ENCODE assay signal across 1 cellular context in the genomic region with DNA sequence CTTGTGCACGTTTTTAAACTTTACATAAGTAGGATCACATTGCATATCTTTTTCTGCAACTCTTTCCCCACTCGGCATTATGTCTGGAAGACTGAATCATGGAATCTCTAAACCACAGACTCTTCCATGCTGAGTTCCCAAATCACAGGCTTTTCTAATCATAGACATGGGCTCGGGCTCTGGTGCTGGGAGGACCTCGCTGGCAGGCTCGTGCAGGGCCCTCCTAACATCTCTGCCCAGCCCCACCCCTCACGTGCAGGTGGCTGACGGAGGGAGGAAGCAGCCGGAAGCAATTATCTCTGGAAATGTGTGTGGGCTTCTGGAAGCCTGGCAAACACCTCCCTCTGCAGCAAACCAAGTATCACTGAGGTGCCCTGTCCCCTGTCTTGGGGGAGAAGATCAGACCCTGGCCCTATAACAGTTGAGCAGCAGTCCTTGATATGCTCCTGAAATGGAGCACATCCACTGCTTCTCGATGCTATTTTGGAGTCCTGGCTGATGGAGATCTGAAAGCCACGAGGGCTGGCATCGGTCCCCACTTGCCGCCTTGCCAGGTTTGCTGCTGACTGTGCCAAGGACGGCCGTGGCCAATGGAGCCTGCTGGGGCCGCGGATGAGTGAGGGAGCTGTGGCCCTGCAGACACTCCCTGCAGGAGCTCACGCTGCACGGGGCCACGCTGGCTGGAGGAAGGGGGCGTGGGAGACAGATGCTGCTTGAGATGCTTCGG.
TF ChIP-seq lines count a peak whose summit lies in the region.

No MANE protein-coding gene starts in this region.

TF ChIP-seq in K562, 482 proteins besides CTCF, POLR2A, EP300 and RAD21:
- TF ChIP-seq SIN3A (IDR thresholded peaks at IDR 0.05; ENCODE audit: borderline replicate concordance in 2 of 2, control insufficient read depth in 1 of 2, low read depth in 2 of 2, low read length in 2 of 2) (no peak), EP400 (IDR thresholded peaks at IDR 0.05) (no peak), NFXL1 (CRISPR knock-in tag; IDR thresholded peaks at IDR 0.05) (no peak), FUS (optimal IDR thresholded peaks at IDR 0.05; ENCODE audit: low read depth, low read length) (no peak), THRA (IDR thresholded peaks at IDR 0.05) (no peak), BHLHE40 (IDR thresholded peaks at IDR 0.05; ENCODE audit: low read length) (peak; percentile 87), TAF9B (IDR thresholded peaks at IDR 0.05; ENCODE audit: partially characterized antibody) (no peak), SAP30 (IDR thresholded peaks at IDR 0.05; ENCODE audit: borderline replicate concordance, insufficient read depth, low read depth, low read length, poor library complexity, severe bottlenecking) (no peak), ETV1 (tag; conservative IDR thresholded peaks at IDR 0.05; ENCODE audit: low read depth) (peak; percentile 40), DIDO1 (tag; IDR thresholded peaks at IDR 0.05; ENCODE audit: low read depth) (no peak), NR2C1 (IDR thresholded peaks at IDR 0.05) (no peak), NR2C1 (tag; IDR thresholded peaks at IDR 0.05) (no peak), CXXC5 (CRISPR knock-in tag; IDR thresholded peaks at IDR 0.05) (0 out of 2 replicates have a peak, but pooled peaks have one; percentile 16), TOE1 (IDR thresholded peaks at IDR 0.05; ENCODE audit: borderline replicate concordance) (no peak), TOE1 (CRISPR knock-in tag; IDR thresholded peaks at IDR 0.05; ENCODE audit: borderline replicate concordance, low read depth) (no peak)
- TF ChIP-seq, protein P1, sequence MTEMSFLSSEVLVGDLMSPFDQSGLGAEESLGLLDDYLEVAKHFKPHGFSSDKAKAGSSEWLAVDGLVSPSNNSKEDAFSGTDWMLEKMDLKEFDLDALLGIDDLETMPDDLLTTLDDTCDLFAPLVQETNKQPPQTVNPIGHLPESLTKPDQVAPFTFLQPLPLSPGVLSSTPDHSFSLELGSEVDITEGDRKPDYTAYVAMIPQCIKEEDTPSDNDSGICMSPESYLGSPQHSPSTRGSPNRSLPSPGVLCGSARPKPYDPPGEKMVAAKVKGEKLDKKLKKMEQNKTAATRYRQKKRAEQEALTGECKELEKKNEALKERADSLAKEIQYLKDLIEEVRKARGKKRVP (CRISPR knock-in tag; IDR thresholded peaks at IDR 0.05): no peak
- TF ChIP-seq, protein P2, sequence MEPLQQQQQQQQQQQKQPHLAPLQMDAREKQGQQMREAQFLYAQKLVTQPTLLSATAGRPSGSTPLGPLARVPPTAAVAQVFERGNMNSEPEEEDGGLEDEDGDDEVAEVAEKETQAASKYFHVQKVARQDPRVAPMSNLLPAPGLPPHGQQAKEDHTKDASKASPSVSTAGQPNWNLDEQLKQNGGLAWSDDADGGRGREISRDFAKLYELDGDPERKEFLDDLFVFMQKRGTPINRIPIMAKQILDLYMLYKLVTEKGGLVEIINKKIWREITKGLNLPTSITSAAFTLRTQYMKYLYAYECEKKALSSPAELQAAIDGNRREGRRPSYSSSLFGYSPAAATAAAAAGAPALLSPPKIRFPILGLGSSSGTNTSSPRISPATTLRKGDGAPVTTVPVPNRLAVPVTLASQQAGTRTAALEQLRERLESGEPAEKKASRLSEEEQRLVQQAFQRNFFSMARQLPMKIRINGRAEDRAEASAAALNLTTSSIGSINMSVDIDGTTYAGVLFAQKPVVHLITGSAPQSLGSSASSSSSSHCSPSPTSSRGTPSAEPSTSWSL (CRISPR knock-in tag; IDR thresholded peaks at IDR 0.05; ENCODE audit: borderline replicate concordance): no peak
TF ChIP-seq in K562: peak in this region for 3.
